In the genomic region with DNA sequence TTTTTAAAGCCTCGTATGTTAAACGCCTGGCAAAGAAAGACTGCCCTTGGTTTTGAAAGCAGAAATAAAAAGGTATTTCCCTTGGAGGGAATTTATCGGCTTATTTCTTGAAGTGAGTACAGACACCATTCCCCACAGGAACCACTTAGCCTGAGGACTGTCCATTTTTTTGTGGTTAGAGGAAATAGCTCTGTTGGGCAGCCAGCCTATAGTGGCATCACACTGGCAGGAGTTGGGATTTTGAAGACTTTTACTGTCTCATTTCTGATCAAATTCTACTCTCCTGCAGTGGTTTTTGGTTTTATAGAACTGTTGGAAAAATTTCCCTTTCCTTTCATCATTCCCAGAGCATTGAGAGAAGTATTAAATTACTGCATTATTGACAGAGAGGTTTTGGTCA, we compare ENCODE assay signal across 11 cellular contexts.
"Had no signal": no experiment of that assay in that cellular context is flagged by ENCODE, and none has a peak within 500 bp of the region (broad histone marks: within the 10 kb centered on the region; RNA-seq: fewer than 3 reads in every experiment).

No MANE protein-coding gene starts in this region.

- H3K9me3 Mint-ChIP-seq: natural killer cell treated with Interleukin-12 subunit alpha and Interleukin-12 subunit beta and Interleukin-15 and Interleukin-18, amount 100 ng/mL, for 72 hours had no signal

- ATAC-seq: gastrocnemius medialis; left lung; natural killer cell treated with Interleukin-12 subunit alpha and Interleukin-12 subunit beta and Interleukin-15 and Interleukin-18, amount 100 ng/mL, for 72 hours had no signal

- H3K27me3 Mint-ChIP-seq: activated naive CD8-positive, alpha-beta T cell; natural killer cell treated with Interleukin-12 subunit alpha and Interleukin-12 subunit beta and Interleukin-15 and Interleukin-18, amount 100 ng/mL, for 72 hours had no signal

- H3K36me3 Mint-ChIP-seq: natural killer cell treated with Interleukin-12 subunit alpha and Interleukin-12 subunit beta and Interleukin-15 and Interleukin-18, amount 100 ng/mL, for 72 hours had no signal

- DNase-seq: activated CD4-positive, alpha-beta T cell treated with anti-CD3 and anti-CD28 coated beads for 1 hour; activated CD4-positive, alpha-beta T cell treated with anti-CD3 and anti-CD28 coated beads, Interleukin-2, amount 50 U/mL, for 48 hours; activated gamma-delta T cell; activated T-cell treated with anti-CD3 and anti-CD28 coated beads, Interleukin-2, amount 50 U/mL, for 48 hours; anterior cingulate cortex; gastrocnemius medialis; left lung; stimulated activated CD4-positive, alpha-beta T cell treated with anti-CD3 and anti-CD28 coated beads, Interleukin-15, amount 100 ng/mL, for 24 hours had no signal

- H3K4me3 Mint-ChIP-seq: activated naive CD8-positive, alpha-beta T cell; natural killer cell treated with Interleukin-12 subunit alpha and Interleukin-12 subunit beta and Interleukin-15 and Interleukin-18, amount 100 ng/mL, for 72 hours had no signal

- H3K4me3 ChIP-seq: gastrocnemius medialis, left lung, tibial nerve had no signal

- H3K27ac Mint-ChIP-seq: activated naive CD8-positive, alpha-beta T cell; natural killer cell treated with Interleukin-12 subunit alpha and Interleukin-12 subunit beta and Interleukin-15 and Interleukin-18, amount 100 ng/mL, for 72 hours had no signal
